14 cellular contexts compared by ENCODE assay signal in the genomic region with DNA sequence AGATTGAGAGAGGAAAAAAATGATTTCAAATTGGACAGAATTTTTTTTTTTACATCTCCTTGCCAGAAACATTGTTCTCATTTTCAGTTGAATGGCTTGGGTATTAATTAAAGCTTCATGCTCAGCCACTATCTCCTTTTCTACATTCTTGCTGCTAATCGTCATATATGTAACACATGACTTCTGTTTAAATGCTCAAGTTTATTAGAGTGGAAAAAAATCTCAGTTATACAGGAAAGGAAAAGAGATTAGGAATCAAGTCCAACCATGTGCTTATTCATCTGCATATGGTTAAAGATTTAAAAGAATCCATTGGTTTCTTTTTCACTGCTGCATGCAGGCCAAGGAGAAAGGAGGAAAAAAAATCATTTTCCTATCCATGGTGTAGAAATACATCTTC. TPM values are rescaled to one million over a fixed set of nuclear protein-coding genes. Genes with fewer than 3 reads are reported as not detected.
DNase-seq lines count a peak whose midpoint lies in the region; FAIRE-seq and TF ChIP-seq lines count a peak whose summit lies in the region.
"Had no signal": no experiment of that assay in that cellular context is flagged by ENCODE, and none has a peak within 500 bp of the region (broad histone marks: within the 10 kb centered on the region; RNA-seq: fewer than 3 reads in every experiment).

No MANE protein-coding gene starts in this region.

- peak overlapping the region; percentile 80 for H3K4me2 ChIP-seq in smooth muscle cell

- WGBS in smooth muscle cell (ENCODE audit: low lambda C conversion rate) = 12% methylated on average over 1 of the region's 1 CpG
- 60 to 74% (median 65%) methylated on average over 1 of the region's 1 CpG for WGBS in spleen, 5 donors
- WGBS in small intestine, 3 donors = 36 to 53% (median 37%) methylated on average over 1 of the region's 1 CpG

- H3K4me1 ChIP-seq in right atrium auricular region = peaks cover 0 to 28% of the 10 kb centered on the region in 2 donors
- H3K4me1 ChIP-seq in smooth muscle cell (ENCODE audit: low read depth) = peaks cover 21% of the 10 kb centered on the region
- H3K4me1 ChIP-seq in spleen = peaks cover 0 to 18% (median 8%) of the 10 kb centered on the region in 6 donors
- peaks cover 0 to 6% of the 10 kb centered on the region in 2 donors for H3K4me1 ChIP-seq in small intestine (ENCODE audit: control insufficient read depth in 2 of 2, insufficient read depth in 1 of 2, low read depth in 1 of 2, low read length in 1 of 2)
- H3K4me1 ChIP-seq: pancreas had no signal

- peak; percentile 45 for DNase-seq in HCEC 1CT
- no peak for DNase-seq in brain microvascular endothelial cell
- DNase-seq in right atrium auricular region (ENCODE audit: low spot score) = no peak
- no peak for DNase-seq in smooth muscle cell (lab: John Stamatoyannopoulos, UW; ENCODE audit: unreplicated experiment)
- DNase-seq in spleen = no peak
- no peak for DNase-seq in small intestine
- no peak for DNase-seq in Kasumi-1 (lab: John Stamatoyannopoulos, UW)
- no peak for DNase-seq in NCI-H524 treated with DMSO at 0.1 percent for 48 hours (lab: John Stamatoyannopoulos, UW)
- DNase-seq: activated naive CD4-positive, alpha-beta T cell treated with anti-CD3 and anti-CD28 coated beads for 36 hours; COR-L47; cortex of kidney; pancreas; stimulated activated naive B cell treated with anti-CD40 and anti-IgM and Interleukin-4, amounts not matched to agents 10 μg/mL and 1 μg/mL and 100 μg/mL, for 72 hours had no signal

- H3K9me3 ChIP-seq in right atrium auricular region = no peaks in the 10 kb centered on the region
- no peaks in the 10 kb centered on the region for H3K9me3 ChIP-seq in smooth muscle cell (replicated peaks; ENCODE audit: low read depth)
- H3K9me3 ChIP-seq in spleen = no peaks in the 10 kb centered on the region
- no peaks in the 10 kb centered on the region for H3K9me3 ChIP-seq in small intestine (ENCODE audit: control insufficient read depth, low read depth)
- H3K9me3 ChIP-seq: pancreas had no signal

- H3K79me2 ChIP-seq in smooth muscle cell (ENCODE audit: low read depth) = no peaks in the 10 kb centered on the region

- H3K27me3 ChIP-seq in brain microvascular endothelial cell (replicated peaks) (no peaks in the 10 kb centered on the region), right atrium auricular region (no peaks in the 10 kb centered on the region), smooth muscle cell (ENCODE audit: low read depth) (no peaks in the 10 kb centered on the region), spleen (replicated peaks in 1 of 7) (no peaks in the 10 kb centered on the region), small intestine (ENCODE audit: control insufficient read depth in 2 of 2, insufficient read depth in 2 of 2, low read length in 2 of 2) (no peaks in the 10 kb centered on the region)
- H3K27me3 ChIP-seq: pancreas had no signal

- peak overlapping the region; percentile 73 for H3K27ac ChIP-seq in brain microvascular endothelial cell
- H3K27ac ChIP-seq in right atrium auricular region = peak overlapping the region; percentile 60 to 70
- H3K27ac ChIP-seq in smooth muscle cell (ENCODE audit: low read depth) = peak overlapping the region; percentile 99
- H3K27ac ChIP-seq in spleen = peak overlapping the region in 1 of 8 donors; percentile 15
- no peak overlapping the region for H3K27ac ChIP-seq in small intestine (ENCODE audit: low read depth in 1 of 2, low read length in 1 of 2)

- TF ChIP-seq CTCF in brain microvascular endothelial cell (IDR thresholded peaks at IDR 0.05; ENCODE audit: low read depth, low read length, missing control alignments) (no peak), right atrium auricular region (IDR thresholded peaks at IDR 0.05) (no peak), smooth muscle cell (IDR thresholded peaks at IDR 0.05; ENCODE audit: borderline replicate concordance, insufficient read depth, poor library complexity, severe bottlenecking) (no peak), spleen (IDR thresholded peaks at IDR 0.05 in 8 of 11, conservative IDR thresholded peaks at IDR 0.05 in 3 of 11) (no peak)

- no peaks in the 10 kb centered on the region for H4K20me1 ChIP-seq in smooth muscle cell (ENCODE audit: low read depth)

- H3K4me3 ChIP-seq in brain microvascular endothelial cell (ENCODE audit: low read depth, low read length) (no peak overlapping the region), right atrium auricular region (no peak overlapping the region), smooth muscle cell (no peak overlapping the region), spleen (no peak overlapping the region), small intestine (ENCODE audit: low read depth in 1 of 2, low read length in 2 of 2) (no peak overlapping the region)
- H3K4me3 ChIP-seq: lung, pancreas had no signal

- FAIRE-seq in small intestine (lab: Jason Lieb, UNC) = no peak
- FAIRE-seq: pancreas had no signal

- no peak overlapping the region for H2AFZ ChIP-seq in smooth muscle cell (ENCODE audit: low read depth)

- H3F3A ChIP-seq in smooth muscle cell (ENCODE audit: low read depth) = peaks cover 12% of the 10 kb centered on the region

- TF ChIP-seq POLR2A in spleen (IDR thresholded peaks at IDR 0.05) = no peak

- intact Hi-C loops in spleen (cut with DNase I; ENCODE audit: low total_unique reads) = no loop called here

- in situ Hi-C loops in brain microvascular endothelial cell (cut with HindIII; ENCODE audit: low pct_ligation_motif_present, low sequenced_read_pairs) = no loop called here

- H3K36me3 ChIP-seq in brain microvascular endothelial cell (replicated peaks) (no peaks in the 10 kb centered on the region), right atrium auricular region (no peaks in the 10 kb centered on the region), smooth muscle cell (ENCODE audit: low read depth) (no peaks in the 10 kb centered on the region), spleen (no peaks in the 10 kb centered on the region), small intestine (ENCODE audit: control insufficient read depth in 2 of 2, insufficient read depth in 2 of 2, low read length in 2 of 2) (no peaks in the 10 kb centered on the region)
- H3K36me3 ChIP-seq: pancreas had no signal

- peak overlapping the region; percentile 87 for H3K9ac ChIP-seq in smooth muscle cell (ENCODE audit: low read depth)

RNA-seq across cellular contexts. Expression of a gene that starts 47.3 kb away (rescaled TPM):
- total RNA-seq in right atrium auricular region = 100 to 1,000 TPM in 1 of 2 donors, 10 to 100 TPM in 1; 82.2 to 124 TPM
- 467 and 525 TPM in 2 replicates for total RNA-seq in smooth muscle cell
- 545 and 633 TPM in 2 replicates for polyA plus RNA-seq in smooth muscle cell
- total RNA-seq in spleen = 100 to 1,000 TPM in 6 of 7 donors, 10 to 100 TPM in 1; 83.8 to 124 (median 111) TPM
- 10 to 100 TPM; 27.4 to 94.1 (median 54.8) TPM for polyA plus RNA-seq in spleen
- 100 to 1,000 TPM in 2 of 3 donors, 10 to 100 TPM in 1; 58.9 to 155 (median 132) TPM for polyA plus RNA-seq in small intestine

Comparison
In these comparisons a context has a peak if more than half of its experiments do, and no peak if none do; other contexts are left out.
1. H3K27ac ChIP-seq: peak in brain microvascular endothelial cell (single experiment), right atrium auricular region (2 of 2) and smooth muscle cell (single experiment); none in small intestine (0 of 2).